ENCODE assay signal across 1 cellular context in genomic region chr6:85674604-85675003, GRCh38.
TF ChIP-seq lines count a peak whose summit lies in the region.

No MANE protein-coding gene starts in this region.

TF ChIP-seq in GM12878, 131 proteins besides CTCF, POLR2A, EP300 and RAD21:
- TF ChIP-seq BCL3 (IDR thresholded peaks at IDR 0.05; ENCODE audit: borderline replicate concordance, insufficient read depth, low read depth, low read length, poor library complexity, severe bottlenecking) (peak; percentile 30), MXI1 (IDR thresholded peaks at IDR 0.05; ENCODE audit: low read depth, low read length) (no peak), FOXM1 (IDR thresholded peaks at IDR 0.05; ENCODE audit: low read depth, low read length) (0 out of 2 replicates have a peak, but pooled peaks have one; percentile 11), ZBTB11 (CRISPR knock-in tag; IDR thresholded peaks at IDR 0.05) (no peak), ZBED1 (IDR thresholded peaks at IDR 0.05; ENCODE audit: borderline replicate concordance) (peak; percentile 34; the same call in 1 of the 2 replicates)
